In genomic region chr10:24920907-24921881, GRCh38 we compare ENCODE assay signal across 8 cellular contexts. TPM values are rescaled to one million over a fixed set of nuclear protein-coding genes. Genes with fewer than 3 reads are reported as not detected.
A peak's percentile ranks its signal among the peaks of the same experiment; 100 is the strongest.
DNase-seq lines count a peak whose midpoint lies in the region; ATAC-seq lines count a peak whose summit lies in the region.

No MANE protein-coding gene starts in this region.

- ATAC-seq in GM21576 (IDR thresholded peaks at IDR 0.05; ENCODE audit: unreplicated experiment) (peak; percentile 87), left cardiac atrium (peak; percentile 93 to 96)

- no peak overlapping the region for H3K4me3 ChIP-seq in skeletal muscle cell (ENCODE audit: low read depth, low read length)

- peaks cover 21% of the 10 kb centered on the region for H3K9me3 Mint-ChIP-seq in activated naive CD4-positive, alpha-beta T cell treated with anti-CD3 and anti-CD28 coated beads, Interleukin-2, amount 10 ng/mL, durations not matched to agents 7 days and 5 days

- peak overlapping the region; percentile 68 for H3K27ac Mint-ChIP-seq in activated naive CD4-positive, alpha-beta T cell treated with anti-CD3 and anti-CD28 coated beads, Interleukin-2, amount 10 ng/mL, durations not matched to agents 7 days and 5 days

- no peaks in the 10 kb centered on the region for H3K27me3 Mint-ChIP-seq in activated naive CD4-positive, alpha-beta T cell treated with anti-CD3 and anti-CD28 coated beads, Interleukin-2, amount 10 ng/mL, durations not matched to agents 7 days and 5 days

- H3K4me3 Mint-ChIP-seq in activated naive CD4-positive, alpha-beta T cell treated with anti-CD3 and anti-CD28 coated beads, Interleukin-2, amount 10 ng/mL, durations not matched to agents 7 days and 5 days = no peak overlapping the region

- intact Hi-C loops in left cardiac atrium (cut with DNase I) = no loop called here

- CTCF ChIA-PET in activated naive CD4-positive, alpha-beta T cell treated with anti-CD3 and anti-CD28 coated beads, Interleukin-2, amount 10 ng/mL, durations not matched to agents 7 days and 5 days (lab: Charles Lee) = no interaction called here

- DNase-seq in Caki2 (ENCODE audit: low read depth) (peak; percentile 89), Kasumi-1 (lab: John Stamatoyannopoulos, UW) (peak; percentile 80 to 82), left cardiac atrium (peak; percentile 69), skeletal muscle cell (ENCODE audit: low read depth) (peak; percentile 97), NCI-H2029 (lab: John Stamatoyannopoulos, UW) (no peak), SKM-1 (lab: John Stamatoyannopoulos, UW; ENCODE audit: unreplicated experiment) (no peak)
- DNase-seq in activated naive CD4-positive, alpha-beta T cell treated with anti-CD3 and anti-CD28 coated beads, Interleukin-2, amount 10 ng/mL, durations not matched to agents 7 days and 5 days = no peak

- peaks cover 12% of the 10 kb centered on the region for H3K4me1 Mint-ChIP-seq in activated naive CD4-positive, alpha-beta T cell treated with anti-CD3 and anti-CD28 coated beads, Interleukin-2, amount 10 ng/mL, durations not matched to agents 7 days and 5 days

- in situ Hi-C loops in Caki2 (cut with HindIII; ENCODE audit: low pct_unique_long_range_greater_than_20kb, low sequenced_read_pairs) = no loop called here

- peaks cover 13% of the 10 kb centered on the region for H3K36me3 Mint-ChIP-seq in activated naive CD4-positive, alpha-beta T cell treated with anti-CD3 and anti-CD28 coated beads, Interleukin-2, amount 10 ng/mL, durations not matched to agents 7 days and 5 days

RNA-seq across cellular contexts. Expression of gene PRTFDC1, which starts 31.2 kb away (rescaled TPM):
- 7.9 and 9.8 TPM in 2 replicates for total RNA-seq in Caki2 (2014; rRNA removed; shearing (Covaris generic); ENCODE audit: low replicate concordance)
- total RNA-seq in left cardiac atrium = 1 to 10 TPM; 6.3 to 6.6 TPM

Comparison
In these comparisons a context has a peak if more than half of its experiments do, and no peak if none do; other contexts are left out.
1. DNase-seq: peak in Caki2 (single experiment), Kasumi-1 (2 of 2), left cardiac atrium (single experiment) and skeletal muscle cell (single experiment); none in activated naive CD4-positive, alpha-beta T cell treated with anti-CD3 and anti-CD28 coated beads, Interleukin-2, amount 10 ng/mL, durations not matched to agents 7 days and 5 days (single experiment), NCI-H2029 (single experiment) and SKM-1 (single experiment).